ENCODE assay signal across 29 cellular contexts in the genomic region with DNA sequence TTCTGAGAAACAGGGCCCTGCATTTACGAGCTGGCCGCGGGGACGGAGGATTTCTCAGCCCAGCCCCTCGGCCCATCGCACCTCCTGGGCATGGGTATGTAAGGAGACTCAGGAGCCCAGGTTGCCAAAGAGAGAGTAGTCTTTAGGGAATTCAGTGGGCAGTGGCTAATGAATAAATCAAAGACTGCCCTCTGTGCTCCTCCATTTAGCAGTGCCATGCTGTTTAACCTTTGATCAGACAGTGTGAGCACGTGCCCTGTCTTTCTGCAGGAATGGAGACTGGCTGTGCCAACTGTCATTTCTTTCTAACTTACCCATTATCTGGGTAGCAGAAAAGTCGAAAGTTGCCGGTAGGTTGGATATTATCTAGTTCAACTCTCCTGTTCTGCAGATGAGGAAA.
"Had no signal": no experiment of that assay in that cellular context is flagged by ENCODE, and none has a peak within 500 bp of the region (broad histone marks: within the 10 kb centered on the region; RNA-seq: fewer than 3 reads in every experiment).

No MANE protein-coding gene starts in this region.

- H3K36me3 ChIP-seq: breast epithelium, colonic mucosa, esophagus squamous epithelium, gastroesophageal sphincter, neutrophil, ovary, prostate gland, thoracic aorta had no signal

- H3K27ac Mint-ChIP-seq: activated naive CD8-positive, alpha-beta T cell treated with anti-CD3 and anti-CD28 coated beads for 36 hours; activated T-helper 2 cell treated with anti-CD3 and anti-CD28 coated beads, Interferon-gamma antibody, Interleukin-2, Interleukin-4, amounts not matched to agents 10 μg/mL and 5 μg/mL and 100 μg/mL, durations not matched to agents 14 hours and 24 hours and 36 hours; effector memory CD8-positive, alpha-beta T cell; mesothelial cell of epicardium; natural killer cell; stimulated activated naive B cell treated with anti-CD40 and anti-IgM and Interleukin-4, amounts not matched to agents 10 μg/mL and 1 μg/mL and 100 μg/mL, for 72 hours; T-helper 1 cell treated with Interleukin-12 subunit alpha and Interleukin-12 subunit beta and Interleukin-4 antibody, amounts not matched to agents 30 μg/mL and 1 μg/mL, for 36 hours; WTC11 had no signal

- H3K9me3 Mint-ChIP-seq: activated naive CD8-positive, alpha-beta T cell treated with anti-CD3 and anti-CD28 coated beads for 36 hours; activated T-cell treated with anti-CD3 and anti-CD28 coated beads, Interleukin-2, amount 50 U/mL, for 4 hours; activated T-helper 2 cell treated with anti-CD3 and anti-CD28 coated beads, Interferon-gamma antibody, Interleukin-2, Interleukin-4, amounts not matched to agents 10 μg/mL and 5 μg/mL and 100 μg/mL, durations not matched to agents 14 hours and 24 hours and 36 hours; central memory CD8-positive, alpha-beta T cell; effector memory CD8-positive, alpha-beta T cell; mesothelial cell of epicardium; natural killer cell; stimulated activated naive B cell treated with anti-CD40 and anti-IgM and Interleukin-4, amounts not matched to agents 10 μg/mL and 1 μg/mL and 100 μg/mL, for 72 hours; T-helper 1 cell treated with Interleukin-12 subunit alpha and Interleukin-12 subunit beta and Interleukin-4 antibody, amounts not matched to agents 30 μg/mL and 1 μg/mL, for 36 hours; WTC11 had no signal

- H3K4me1 Mint-ChIP-seq: activated naive CD8-positive, alpha-beta T cell treated with anti-CD3 and anti-CD28 coated beads for 36 hours; central memory CD8-positive, alpha-beta T cell; natural killer cell; stimulated activated naive B cell treated with anti-CD40 and anti-IgM and Interleukin-4, amounts not matched to agents 10 μg/mL and 1 μg/mL and 100 μg/mL, for 72 hours; WTC11 had no signal

- H3K27me3 Mint-ChIP-seq: activated naive CD8-positive, alpha-beta T cell treated with anti-CD3 and anti-CD28 coated beads for 36 hours; stimulated activated naive B cell treated with anti-CD40 and anti-IgM and Interleukin-4, amounts not matched to agents 10 μg/mL and 1 μg/mL and 100 μg/mL, for 72 hours had no signal

- H3K9me3 ChIP-seq: breast epithelium, colonic mucosa, esophagus squamous epithelium, gastroesophageal sphincter, neutrophil, ovary, prostate gland, thoracic aorta had no signal

- H3K4me1 ChIP-seq: breast epithelium, colonic mucosa, prostate gland had no signal

- FAIRE-seq: endothelial cell of umbilical vein, islet of Langerhans had no signal

- DNase-seq: activated naive CD4-positive, alpha-beta T cell treated with Interleukin-2 at 50 U/mL for 16 hours; activated naive CD8-positive, alpha-beta T cell treated with anti-CD3 and anti-CD28 coated beads for 36 hours; activated T-cell treated with anti-CD3 and anti-CD28 coated beads, Interleukin-2, amount 50 U/mL, for 4 hours; amniotic stem cell; colonic mucosa; dorsolateral prefrontal cortex; effector memory CD8-positive, alpha-beta T cell; esophagus squamous epithelium; left cardiac atrium; natural killer cell; ovary; stimulated activated CD4-positive, alpha-beta T cell treated with anti-CD3 and anti-CD28 coated beads, Interleukin-15, amount 100 ng/mL, for 24 hours; stimulated activated CD4-positive, alpha-beta T cell treated with anti-CD3 and anti-CD28 coated beads, Interleukin-2, amount 100 ng/mL, for 48 hours; stimulated activated CD8-positive, alpha-beta memory T cell treated with anti-CD3 and anti-CD28 coated beads, Interleukin-4, amount 100 ng/mL, for 48 hours; stimulated activated naive B cell treated with anti-CD40 and anti-IgM and Interleukin-4, amounts not matched to agents 10 μg/mL and 1 μg/mL and 100 μg/mL, for 72 hours; T1000 had no signal

- H3K27me3 ChIP-seq: breast epithelium, colonic mucosa, dorsolateral prefrontal cortex, esophagus squamous epithelium, gastroesophageal sphincter, neutrophil, ovary had no signal

- H3K4me3 ChIP-seq: breast epithelium, colonic mucosa, dorsolateral prefrontal cortex, esophagus squamous epithelium, gastroesophageal sphincter, ovary, prostate gland, skin epidermis, thoracic aorta had no signal

- ATAC-seq: activated T-cell treated with anti-CD3 and anti-CD28 coated beads, Interleukin-2, amount 50 U/mL, for 4 hours; effector memory CD8-positive, alpha-beta T cell; gastroesophageal sphincter; natural killer cell; stimulated activated naive B cell treated with anti-CD40 and anti-IgM and Interleukin-4, amounts not matched to agents 10 μg/mL and 1 μg/mL and 100 μg/mL, for 72 hours; WTC11 had no signal

- H3K4me3 Mint-ChIP-seq: activated naive CD8-positive, alpha-beta T cell treated with anti-CD3 and anti-CD28 coated beads for 36 hours; activated T-cell treated with anti-CD3 and anti-CD28 coated beads, Interleukin-2, amount 50 U/mL, for 4 hours; central memory CD8-positive, alpha-beta T cell; effector memory CD8-positive, alpha-beta T cell; mesothelial cell of epicardium; natural killer cell; stimulated activated naive B cell treated with anti-CD40 and anti-IgM and Interleukin-4, amounts not matched to agents 10 μg/mL and 1 μg/mL and 100 μg/mL, for 72 hours; T-helper 1 cell treated with Interleukin-12 subunit alpha and Interleukin-12 subunit beta and Interleukin-4 antibody, amounts not matched to agents 30 μg/mL and 1 μg/mL, for 36 hours; WTC11 had no signal

- H3K27ac ChIP-seq: colonic mucosa, dorsolateral prefrontal cortex, neutrophil, prostate gland, thoracic aorta had no signal

- H3K36me3 Mint-ChIP-seq: activated naive CD8-positive, alpha-beta T cell treated with anti-CD3 and anti-CD28 coated beads for 36 hours; mesothelial cell of epicardium; natural killer cell; stimulated activated naive B cell treated with anti-CD40 and anti-IgM and Interleukin-4, amounts not matched to agents 10 μg/mL and 1 μg/mL and 100 μg/mL, for 72 hours; WTC11 had no signal
